ENCODE assay signal across 8 cellular contexts in the genomic region with DNA sequence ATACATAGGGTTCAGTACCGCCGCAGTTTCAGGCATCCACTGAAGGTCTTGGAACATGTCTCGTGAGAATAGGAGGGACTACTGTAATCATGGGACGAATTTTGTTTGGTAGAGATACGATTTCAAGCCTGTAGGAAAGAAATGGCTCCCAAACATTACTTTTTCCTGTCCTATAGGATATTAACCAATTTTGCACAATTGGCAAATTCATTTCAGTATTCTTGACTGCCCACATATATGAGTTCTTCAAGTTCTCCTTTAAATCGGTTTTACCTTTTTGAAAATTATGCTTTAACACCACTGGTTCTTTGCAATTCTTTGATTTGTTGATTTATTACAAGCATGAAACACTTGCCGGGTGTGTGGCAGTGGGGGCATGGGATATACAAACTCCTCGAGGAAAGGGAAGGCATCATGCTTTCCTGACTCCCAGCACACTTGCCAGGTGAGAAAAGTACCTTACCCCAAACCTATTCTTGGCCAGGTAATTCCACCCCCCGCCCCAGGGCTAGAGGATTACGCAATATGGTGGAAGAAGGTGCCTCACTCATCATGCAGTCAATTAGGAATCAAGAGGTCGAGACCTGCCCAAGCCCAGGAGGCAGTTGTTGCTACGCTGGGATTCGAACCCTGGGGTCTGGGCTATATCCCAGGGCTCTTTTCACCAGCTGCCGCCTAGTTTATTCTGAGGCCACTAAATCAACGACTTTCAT. TPM values are rescaled to one million over a fixed set of nuclear protein-coding genes. Genes with fewer than 3 reads are reported as not detected.
DNase-seq lines count a peak whose midpoint lies in the region; ATAC-seq and TF ChIP-seq lines count a peak whose summit lies in the region.

No MANE protein-coding gene starts in this region.

- no peaks in the 10 kb centered on the region for H3K9me3 Mint-ChIP-seq in central memory CD8-positive, alpha-beta T cell
- H3K9me3 Mint-ChIP-seq in natural killer cell, result no peaks in the 10 kb centered on the region

- no peak for TF ChIP-seq CTCF in natural killer cell (IDR thresholded peaks at IDR 0.05)

- H3K36me3 Mint-ChIP-seq in central memory CD8-positive, alpha-beta T cell (ENCODE audit: insufficient read depth), result peaks cover 18% of the 10 kb centered on the region
- no peaks in the 10 kb centered on the region for H3K36me3 Mint-ChIP-seq in natural killer cell

- H3K4me1 Mint-ChIP-seq in central memory CD8-positive, alpha-beta T cell, result peaks cover 20% of the 10 kb centered on the region
- H3K4me1 Mint-ChIP-seq in natural killer cell, result peaks cover 15 to 21% of the 10 kb centered on the region in 2 donors

- peaks cover 20% of the 10 kb centered on the region for H3K27me3 Mint-ChIP-seq in central memory CD8-positive, alpha-beta T cell
- H3K27me3 Mint-ChIP-seq in natural killer cell (ENCODE audit: low read depth in 2 of 2), result peaks cover 6 to 8% of the 10 kb centered on the region in 2 donors

- peak overlapping the region; percentile 91 for H3K27ac Mint-ChIP-seq in central memory CD8-positive, alpha-beta T cell (ENCODE audit: low read depth)
- peak overlapping the region; percentile 80 to 88 for H3K27ac Mint-ChIP-seq in natural killer cell

- no peak for TF ChIP-seq POLR2A in erythroblast (IDR thresholded peaks at IDR 0.05; ENCODE audit: low read length)

- DNase-seq in central memory CD8-positive, alpha-beta T cell (ENCODE audit: low spot score in 2 of 2), result no peak
- DNase-seq in natural killer cell, result no peak
- no peak for DNase-seq in hepatic stellate cell (ENCODE audit: low spot score)
- DNase-seq in erythroblast (lab: John Stamatoyannopoulos, UW), result no peak
- no peak for DNase-seq in NCI-H446 (lab: John Stamatoyannopoulos, UW)
- DNase-seq in NCI-H187 treated with DMSO at 0.1 percent for 48 hours (lab: John Stamatoyannopoulos, UW), result no peak

- ATAC-seq in GM18870 (IDR thresholded peaks at IDR 0.05; ENCODE audit: unreplicated experiment) (peak; percentile 6), HG03439 (IDR thresholded peaks at IDR 0.05; ENCODE audit: unreplicated experiment) (peak; percentile 11), natural killer cell (no peak)
- ATAC-seq in central memory CD8-positive, alpha-beta T cell (replicated peaks; ENCODE audit: extremely low read depth, poor library complexity, severe bottlenecking), result no peak

- intact Hi-C loops in natural killer cell (cut with micrococcal nuclease), result no loop called here

- peak overlapping the region; percentile 92 for H3K4me3 Mint-ChIP-seq in central memory CD8-positive, alpha-beta T cell
- peak overlapping the region; percentile 97 for H3K4me3 Mint-ChIP-seq in natural killer cell

RNA-seq across cellular contexts. Expression of a gene that starts 0.6 kb away (rescaled TPM):
- 10 to 100 TPM; 16.1 to 26.0 (median 18.4) TPM for total RNA-seq in natural killer cell

Comparison
In these comparisons a context has a peak if more than half of its experiments do, and no peak if none do; other contexts are left out.
1. ATAC-seq: peak in GM18870 (single experiment) and HG03439 (single experiment); none in central memory CD8-positive, alpha-beta T cell (single experiment) and natural killer cell (0 of 3).